ENCODE assay signal across 8 cellular contexts in genomic region chr20:19784511-19785172, GRCh38. TPM values are rescaled to one million over a fixed set of nuclear protein-coding genes. Genes with fewer than 3 reads are reported as not detected.
DNase-seq lines count a peak whose midpoint lies in the region; TF ChIP-seq lines count a peak whose summit lies in the region.

No MANE protein-coding gene starts in this region.

- H3K27ac ChIP-seq in ACC112 (ENCODE audit: low read depth, low read length) (peak overlapping the region; percentile 84), dorsolateral prefrontal cortex (peak overlapping the region in 53 of 59 donors; percentile 1 to 82 (median 69)), substantia nigra (ENCODE audit: low read depth, low read length, poor library complexity, severe bottlenecking) (peak overlapping the region; percentile 46)

- H3K4me3 ChIP-seq in ACC112 (ENCODE audit: low read depth, low read length), result peak overlapping the region; percentile 13
- H3K4me3 ChIP-seq in dorsolateral prefrontal cortex, result peak overlapping the region in 19 of 59 donors; percentile 5 to 33 (median 18)

- H3K27me3 ChIP-seq in ACC112 (ENCODE audit: insufficient read depth, low read length), result no peaks in the 10 kb centered on the region
- no peaks in the 10 kb centered on the region for H3K27me3 ChIP-seq in dorsolateral prefrontal cortex

- POLR2A ChIA-PET in GM10248 (lab: Yijun Ruan, JAX), result no interaction called here

- peaks cover 35% of the 10 kb centered on the region for H3K4me1 ChIP-seq in ACC112 (ENCODE audit: control insufficient read depth, insufficient read depth, low read length, unreplicated experiment)

- TF ChIP-seq CTCF in GM10248 (IDR thresholded peaks at IDR 0.05; ENCODE audit: control extremely low read depth, extremely low read depth, low read depth, missing control alignments), result peak; percentile 48
- peak; percentile 63 to 94 (median 84) for TF ChIP-seq CTCF in dorsolateral prefrontal cortex (IDR thresholded peaks at IDR 0.05 in 54 of 56, conservative IDR thresholded peaks at IDR 0.05 in 2 of 56; ENCODE audit: low read depth in 1 of 56, partially characterized antibody in 56 of 56)

- peak overlapping the region; percentile 77 for H2AFZ ChIP-seq in ACC112 (ENCODE audit: low read length, unreplicated experiment)

- H3K79me2 ChIP-seq in ACC112 (ENCODE audit: control insufficient read depth, insufficient read depth, low read length, unreplicated experiment), result peaks cover 4% of the 10 kb centered on the region

- in situ Hi-C loops in SK-MEL-5 (cut with HindIII; ENCODE audit: low pct_unique_long_range_greater_than_20kb, low sequenced_read_pairs), result no loop called here

- DNase-seq in GM10248 (ENCODE audit: extremely low spot score), result peak; percentile 60
- peak; percentile 4 for DNase-seq in NCI-H1048 (lab: John Stamatoyannopoulos, UW)
- peak; percentile 87 for DNase-seq in SK-MEL-5 (ENCODE audit: low read depth, low spot score)
- peak in 5 of 10 donors; percentile 22 to 70 (median 60) for DNase-seq in dorsolateral prefrontal cortex
- peak; percentile 93 for DNase-seq in lung microvascular endothelial cell (ENCODE audit: low read depth in 2 of 2)
- peak in 29 of 49 donors; percentile 11 to 79 (median 35) for DNase-seq in substantia nigra (lab: John Stamatoyannopoulos, UW)
- no peak for DNase-seq in activated gamma-delta T cell (lab: John Stamatoyannopoulos, UW)

- CTCF ChIA-PET in GM10248 (lab: Yijun Ruan, JAX), result interaction anchor here (0.8 to 3.1 kb wide), 14 partner anchors 8 to 267 kb away, joined by 3 to 25 read pairs (median 4); partner anchors contain the start of genes CFAP61 and CRNKL1

- intact Hi-C loops in dorsolateral prefrontal cortex (cut with DNase I), result loop anchor here (1.0 to 10.0 kb wide), 6 partner anchors 90 to 213 kb away; no protein-coding TSS in a partner anchor

- H3K36me3 ChIP-seq in ACC112 (ENCODE audit: insufficient read depth, low read length), result no peaks in the 10 kb centered on the region

RNA-seq across cellular contexts. Expression of gene RIN2, which starts 26.6 kb away (rescaled TPM):
- total RNA-seq in SK-MEL-5 (2014; rRNA removed; shearing (Covaris generic)), result 0.03 and 0.13 TPM in 2 replicates
- polyA plus RNA-seq in SK-MEL-5 (2015; cell fraction: cytosol; rRNA removed), result 0.02 and 0.13 TPM in 2 replicates
- 0.15 TPM in 1 of 2 replicates, not detected in the other for polyA plus RNA-seq in SK-MEL-5 (2015; cell fraction: nucleus; rRNA removed)
- total RNA-seq in dorsolateral prefrontal cortex (10 to 100 TPM; 25.8 to 95.7 (median 45.8) TPM), lung microvascular endothelial cell (71.4 and 80.2 TPM in 2 replicates)

Comparison
In these comparisons a context has a peak if more than half of its experiments do, and no peak if none do; other contexts are left out.
1. RNA of gene RIN2, which starts 26.6 kb away (total RNA-seq): 71.4 to 80.2 TPM in lung microvascular endothelial cell and 25.8 to 95.7 TPM in dorsolateral prefrontal cortex; 0.03 to 0.13 TPM in SK-MEL-5; every median in the first group is over 10 times any median in the second.
2. Peak in every context shown above with its lines, with median percentiles within 50 percentile points of each other: H3K27ac ChIP-seq.